In the genomic region with DNA sequence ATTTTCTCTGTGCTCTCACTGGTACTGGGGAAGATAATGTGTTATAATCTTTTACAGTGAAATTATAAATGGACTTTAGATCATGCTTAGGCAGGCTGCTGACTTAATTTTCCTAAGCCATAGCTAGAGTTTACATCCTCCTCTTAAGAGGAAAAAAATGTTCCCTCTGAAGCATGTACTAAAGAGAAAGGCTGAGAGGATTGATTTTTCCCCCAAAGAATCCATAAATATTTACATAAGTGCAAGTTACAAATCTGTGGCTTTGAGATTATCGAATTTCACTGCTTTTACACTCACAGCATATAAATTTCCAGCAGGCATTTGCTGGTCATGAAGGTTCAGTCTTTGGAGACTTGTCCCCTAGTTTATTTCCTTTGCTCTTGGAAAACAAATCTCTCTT, we compare ENCODE assay signal across 25 cellular contexts.
"Had no signal": no experiment of that assay in that cellular context is flagged by ENCODE, and none has a peak within 500 bp of the region (broad histone marks: within the 10 kb centered on the region; RNA-seq: fewer than 3 reads in every experiment).

No MANE protein-coding gene starts in this region.

- H3K9ac ChIP-seq: parathyroid adenoma had no signal

- H3K4me1 Mint-ChIP-seq: memory B cell, naive B cell had no signal

- H3K36me3 Mint-ChIP-seq: memory B cell; mesothelial cell of epicardium; naive B cell; natural killer cell treated with Interleukin-12 subunit alpha and Interleukin-12 subunit beta and Interleukin-15 and Interleukin-18, amount 100 ng/mL, for 72 hours had no signal

- H3K4me1 ChIP-seq: parathyroid adenoma, right lobe of liver, testis, tibial artery, vagina had no signal

- H3K4me3 ChIP-seq: dorsolateral prefrontal cortex, lung, mucosa of descending colon, right lobe of liver, testis, tibial artery, vagina had no signal

- H3K36me3 ChIP-seq: right lobe of liver, tibial artery, vagina had no signal

- H3K27me3 ChIP-seq: right lobe of liver, testis, tibial artery, vagina had no signal

- H3K27ac Mint-ChIP-seq: memory B cell; mesothelial cell of epicardium; naive B cell; natural killer cell treated with Interleukin-12 subunit alpha and Interleukin-12 subunit beta and Interleukin-15 and Interleukin-18, amount 100 ng/mL, for 72 hours; progenitor cell of endocrine pancreas had no signal

- ATAC-seq: esophagus mucosa; left lobe of liver; mucosa of descending colon; right lobe of liver; stimulated activated naive CD8-positive, alpha-beta T cell treated with anti-CD3 and anti-CD28 coated beads, Interleukin-15, Interleukin-2, amounts not matched to agents 100 U/mL and 50 U/mL, for 24 hours had no signal

- H3K27ac ChIP-seq: dorsolateral prefrontal cortex, epithelial cell of prostate, parathyroid adenoma, right lobe of liver, testis, tibial artery, vagina had no signal

- H3K9me3 ChIP-seq: mucosa of descending colon, right lobe of liver, testis, tibial artery, vagina had no signal

- H2AFZ ChIP-seq: parathyroid adenoma had no signal

- H3K9me3 Mint-ChIP-seq: mesothelial cell of epicardium; naive B cell; natural killer cell treated with Interleukin-12 subunit alpha and Interleukin-12 subunit beta and Interleukin-15 and Interleukin-18, amount 100 ng/mL, for 72 hours had no signal

- H3K4me3 Mint-ChIP-seq: memory B cell; mesothelial cell of epicardium; naive B cell; natural killer cell treated with Interleukin-12 subunit alpha and Interleukin-12 subunit beta and Interleukin-15 and Interleukin-18, amount 100 ng/mL, for 72 hours had no signal

- DNase-seq: central memory CD4-positive, alpha-beta T cell; dorsolateral prefrontal cortex; effector CD4-positive, alpha-beta T cell; foreskin melanocyte; mucosa of descending colon; naive B cell; occipital lobe; right lobe of liver; small intestine; stimulated activated CD4-positive, alpha-beta T cell treated with anti-CD3 and anti-CD28 coated beads, Interleukin-15, amount 100 ng/mL, for 24 hours; stimulated activated CD4-positive, alpha-beta T cell treated with anti-CD3 and anti-CD28 coated beads, Interleukin-2, amount 100 ng/mL, for 48 hours; stimulated activated naive CD8-positive, alpha-beta T cell treated with anti-CD3 and anti-CD28 coated beads, Interleukin-15, Interleukin-2, amounts not matched to agents 100 U/mL and 50 U/mL, for 24 hours; substantia nigra; testis; tibial artery had no signal
